13 cellular contexts compared by ENCODE assay signal in the genomic region with DNA sequence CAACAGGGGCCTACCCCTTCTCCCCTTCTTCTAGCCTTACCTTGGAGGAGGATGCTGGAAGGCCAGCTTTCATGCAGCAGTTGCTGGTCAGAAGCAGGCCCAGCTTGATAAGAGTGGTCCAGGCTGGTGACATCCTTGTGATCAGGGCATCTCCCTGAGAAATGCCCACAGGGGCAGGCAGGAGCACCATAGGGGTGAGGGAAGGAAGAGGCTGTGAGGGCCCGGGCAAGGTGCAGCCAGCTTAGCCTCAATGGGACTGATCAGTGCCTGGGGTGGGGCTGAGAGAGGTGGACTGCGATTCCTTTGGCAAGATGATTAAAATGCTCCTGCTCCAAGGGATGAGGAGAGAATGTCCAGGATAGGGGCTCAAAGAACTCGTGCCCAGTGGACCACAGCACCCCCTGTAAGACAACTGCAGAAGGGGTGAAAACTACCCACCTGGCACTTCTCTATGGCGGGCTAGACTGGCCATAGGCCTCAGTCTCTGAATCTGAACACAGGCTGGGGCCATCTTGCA. TPM values are rescaled to one million over a fixed set of nuclear protein-coding genes. Genes with fewer than 3 reads are reported as not detected.
DNase-seq lines count a peak whose midpoint lies in the region; ATAC-seq and TF ChIP-seq lines count a peak whose summit lies in the region.
"Had no signal": no experiment of that assay in that cellular context is flagged by ENCODE, and none has a peak within 500 bp of the region (broad histone marks: within the 10 kb centered on the region; RNA-seq: fewer than 3 reads in every experiment).

No MANE protein-coding gene starts in this region.

- BruUV-seq in PC-3 (replicated peaks; lab: Mats Ljungman, UMichigan): no TSS peak

- no peak for ATAC-seq in activated naive CD4-positive, alpha-beta T cell treated with anti-CD3 and anti-CD28 coated beads, Interleukin-2, amount 50 U/mL, for 72 hours
- peak; percentile 1 for ATAC-seq in activated CD8-positive, alpha-beta T cell treated with anti-CD3 and anti-CD28 coated beads, Interleukin-2, amount 10 ng/mL, durations not matched to agents 7 days and 5 days
- ATAC-seq in stimulated activated naive B cell treated with anti-CD40 and anti-IgM and Interleukin-4, amounts not matched to agents 10 μg/mL and 1 μg/mL and 100 μg/mL, for 72 hours (replicated peaks): no peak
- no peak for ATAC-seq in PC-3
- ATAC-seq: activated CD4-positive, alpha-beta T cell treated with anti-CD3 and anti-CD28 coated beads for 36 hours had no signal

- H3K36me3 ChIP-seq in muscle layer of colon (ENCODE audit: insufficient read depth, low read length): peaks cover 45% of the 10 kb centered on the region
- peaks cover 30% of the 10 kb centered on the region for H3K36me3 ChIP-seq in PC-3 (ENCODE audit: low read depth, low read length)

- H3K36me3 Mint-ChIP-seq in activated naive CD4-positive, alpha-beta T cell treated with anti-CD3 and anti-CD28 coated beads, Interleukin-2, amount 50 U/mL, for 72 hours: peaks cover 29 to 32% of the 10 kb centered on the region in 2 donors
- H3K36me3 Mint-ChIP-seq in activated naive CD4-positive, alpha-beta T cell treated with anti-CD3 and anti-CD28 coated beads for 36 hours (ENCODE audit: low read depth): peaks cover 33% of the 10 kb centered on the region
- peaks cover 39% of the 10 kb centered on the region for H3K36me3 Mint-ChIP-seq in activated CD8-positive, alpha-beta T cell treated with anti-CD3 and anti-CD28 coated beads, Interleukin-2, amount 10 ng/mL, durations not matched to agents 7 days and 5 days (ENCODE audit: low read depth)
- peaks cover 33 to 47% of the 10 kb centered on the region in 2 donors for H3K36me3 Mint-ChIP-seq in stimulated activated naive B cell treated with anti-CD40 and anti-IgM and Interleukin-4, amounts not matched to agents 10 μg/mL and 1 μg/mL and 100 μg/mL, for 72 hours

- H3K9ac ChIP-seq in muscle layer of colon (ENCODE audit: low read length) (no peak overlapping the region), PC-3 (ENCODE audit: low read length) (no peak overlapping the region)

- peak overlapping the region; percentile 32 for H3K27ac ChIP-seq in muscle layer of colon (ENCODE audit: low read depth, low read length)
- H3K27ac ChIP-seq in PC-3 (ENCODE audit: low read length): no peak overlapping the region

- no peaks in the 10 kb centered on the region for H3K9me3 ChIP-seq in muscle layer of colon (ENCODE audit: low read length)
- H3K9me3 ChIP-seq in PC-3 (ENCODE audit: low read length): no peaks in the 10 kb centered on the region

- no peak overlapping the region for H3K4me3 ChIP-seq in muscle layer of colon (ENCODE audit: low read depth in 1 of 2, low read length in 2 of 2)
- H3K4me3 ChIP-seq in PC-3 (ENCODE audit: low read length): no peak overlapping the region

- no peak overlapping the region for H2AFZ ChIP-seq in PC-3 (ENCODE audit: low read length)

- peaks cover under 1% of the 10 kb centered on the region for H3K27me3 Mint-ChIP-seq in activated naive CD4-positive, alpha-beta T cell treated with anti-CD3 and anti-CD28 coated beads for 36 hours (ENCODE audit: low read depth)
- peaks cover under 1% of the 10 kb centered on the region for H3K27me3 Mint-ChIP-seq in activated CD8-positive, alpha-beta T cell treated with anti-CD3 and anti-CD28 coated beads, Interleukin-2, amount 10 ng/mL, durations not matched to agents 7 days and 5 days (ENCODE audit: low read depth)
- H3K27me3 Mint-ChIP-seq in stimulated activated naive B cell treated with anti-CD40 and anti-IgM and Interleukin-4, amounts not matched to agents 10 μg/mL and 1 μg/mL and 100 μg/mL, for 72 hours: peaks cover 1 to 2% of the 10 kb centered on the region in 2 donors

- H3K27ac Mint-ChIP-seq in activated naive CD4-positive, alpha-beta T cell treated with anti-CD3 and anti-CD28 coated beads, Interleukin-2, amount 50 U/mL, for 72 hours: peak overlapping the region; percentile 1 to 99
- no peak overlapping the region for H3K27ac Mint-ChIP-seq in activated naive CD4-positive, alpha-beta T cell treated with anti-CD3 and anti-CD28 coated beads for 36 hours
- H3K27ac Mint-ChIP-seq in activated CD8-positive, alpha-beta T cell treated with anti-CD3 and anti-CD28 coated beads, Interleukin-2, amount 10 ng/mL, durations not matched to agents 7 days and 5 days: no peak overlapping the region
- peak overlapping the region; percentile 91 for H3K27ac Mint-ChIP-seq in stimulated activated naive B cell treated with anti-CD40 and anti-IgM and Interleukin-4, amounts not matched to agents 10 μg/mL and 1 μg/mL and 100 μg/mL, for 72 hours

- peaks cover 30% of the 10 kb centered on the region for H3K79me2 ChIP-seq in PC-3 (ENCODE audit: low read length)

- POLR2A ChIA-PET in activated CD8-positive, alpha-beta T cell treated with anti-CD3 and anti-CD28 coated beads, Interleukin-2, amount 10 ng/mL, durations not matched to agents 7 days and 5 days (lab: Charles Lee): interaction anchor here (1.0 to 9.4 kb wide), 8 partner anchors 11 to 107 kb away, joined by 3 to 205 read pairs (median 8); partner anchors contain the start of genes GALK1, RECQL5, SAP30BP and TRIM47
- POLR2A ChIA-PET in PC-3 (lab: Charles Lee; ENCODE audit: unreplicated experiment): interaction anchor here (0.5 to 0.6 kb wide), 3 partner anchors 17 to 109 kb away, joined by 3 to 5 read pairs (median 5); no protein-coding TSS in a partner anchor

- H3K9me2 ChIP-seq in PC-3 (replicated peaks; ENCODE audit: low read length): no peaks in the 10 kb centered on the region

- DNase-seq in activated naive CD4-positive, alpha-beta T cell treated with anti-CD3 and anti-CD28 coated beads, Interleukin-2, amount 50 U/mL, for 72 hours (ENCODE audit: low spot score in 2 of 2): peak in 1 of 2 donors; percentile 57
- DNase-seq in activated naive CD4-positive, alpha-beta T cell treated with anti-CD3 and anti-CD28 coated beads for 36 hours: no peak
- DNase-seq in activated CD8-positive, alpha-beta T cell treated with anti-CD3 and anti-CD28 coated beads, Interleukin-2, amount 10 ng/mL, durations not matched to agents 7 days and 5 days: no peak
- no peak for DNase-seq in stimulated activated naive B cell treated with anti-CD40 and anti-IgM and Interleukin-4, amounts not matched to agents 10 μg/mL and 1 μg/mL and 100 μg/mL, for 72 hours
- DNase-seq in NCI-H345 (lab: John Stamatoyannopoulos, UW): no peak
- no peak for DNase-seq in COLO668 (lab: John Stamatoyannopoulos, UW; ENCODE audit: unreplicated experiment)
- DNase-seq in PC-3: no peak
- DNase-seq: effector CD4-positive, alpha-beta T cell; Kasumi-1; NCI-H2081; nucleus accumbens had no signal

- no peaks in the 10 kb centered on the region for H3K9me3 Mint-ChIP-seq in activated naive CD4-positive, alpha-beta T cell treated with anti-CD3 and anti-CD28 coated beads, Interleukin-2, amount 50 U/mL, for 72 hours
- H3K9me3 Mint-ChIP-seq in activated naive CD4-positive, alpha-beta T cell treated with anti-CD3 and anti-CD28 coated beads for 36 hours: no peaks in the 10 kb centered on the region
- H3K9me3 Mint-ChIP-seq in activated CD8-positive, alpha-beta T cell treated with anti-CD3 and anti-CD28 coated beads, Interleukin-2, amount 10 ng/mL, durations not matched to agents 7 days and 5 days (ENCODE audit: insufficient read depth): no peaks in the 10 kb centered on the region
- H3K9me3 Mint-ChIP-seq in stimulated activated naive B cell treated with anti-CD40 and anti-IgM and Interleukin-4, amounts not matched to agents 10 μg/mL and 1 μg/mL and 100 μg/mL, for 72 hours: no peaks in the 10 kb centered on the region

- no peak for TF ChIP-seq CTCF in PC-3 (conservative IDR thresholded peaks at IDR 0.05; ENCODE audit: low read depth, low read length)

- intact Hi-C loops in activated naive CD4-positive, alpha-beta T cell treated with anti-CD3 and anti-CD28 coated beads for 36 hours (cut with micrococcal nuclease): no loop called here
- intact Hi-C loops in PC-3 (cut with micrococcal nuclease): loop anchor here (5.0 kb wide), 1 partner anchor 73 kb away; no protein-coding TSS in a partner anchor

- peaks cover 16% of the 10 kb centered on the region for H3F3A ChIP-seq in PC-3 (ENCODE audit: low read length, unreplicated experiment)

- H3K4me3 Mint-ChIP-seq in activated naive CD4-positive, alpha-beta T cell treated with anti-CD3 and anti-CD28 coated beads for 36 hours: no peak overlapping the region
- no peak overlapping the region for H3K4me3 Mint-ChIP-seq in activated CD8-positive, alpha-beta T cell treated with anti-CD3 and anti-CD28 coated beads, Interleukin-2, amount 10 ng/mL, durations not matched to agents 7 days and 5 days
- H3K4me3 Mint-ChIP-seq in stimulated activated naive B cell treated with anti-CD40 and anti-IgM and Interleukin-4, amounts not matched to agents 10 μg/mL and 1 μg/mL and 100 μg/mL, for 72 hours: peak overlapping the region in 1 of 2 donors; percentile 29

- H3K4me1 ChIP-seq in muscle layer of colon (ENCODE audit: insufficient read depth, low read length) (peaks cover 28% of the 10 kb centered on the region), PC-3 (ENCODE audit: insufficient read depth, low read length) (peaks cover 20% of the 10 kb centered on the region)

- H3K4me2 ChIP-seq in PC-3 (ENCODE audit: low read length): no peak overlapping the region

- peaks cover 31% of the 10 kb centered on the region for H4K20me1 ChIP-seq in PC-3 (ENCODE audit: low read length)

- CTCF ChIA-PET in activated naive CD4-positive, alpha-beta T cell treated with anti-CD3 and anti-CD28 coated beads for 36 hours (lab: Charles Lee): interaction anchor here (0.5 to 5.7 kb wide), 4 partner anchors 10 to 153 kb away, joined by 3 to 30 read pairs (median 10); partner anchors contain the start of gene GALK1
- CTCF ChIA-PET in activated CD8-positive, alpha-beta T cell treated with anti-CD3 and anti-CD28 coated beads, Interleukin-2, amount 10 ng/mL, durations not matched to agents 7 days and 5 days (lab: Charles Lee): interaction anchor here (0.9 to 5.1 kb wide), 5 partner anchors 9 to 21 kb away, joined by 3 to 22 read pairs (median 5); partner anchors contain the start of gene GALK1
- CTCF ChIA-PET in PC-3 (lab: Charles Lee): interaction anchor here (0.6 to 1.2 kb wide), 4 partner anchors 11 to 122 kb away, joined by 3 to 6 read pairs (median 3); partner anchors contain the start of gene TRIM65

- H3K4me1 Mint-ChIP-seq in activated naive CD4-positive, alpha-beta T cell treated with anti-CD3 and anti-CD28 coated beads for 36 hours (ENCODE audit: low read depth): peaks cover 28% of the 10 kb centered on the region
- H3K4me1 Mint-ChIP-seq in activated CD8-positive, alpha-beta T cell treated with anti-CD3 and anti-CD28 coated beads, Interleukin-2, amount 10 ng/mL, durations not matched to agents 7 days and 5 days (ENCODE audit: low read depth): peaks cover 25% of the 10 kb centered on the region
- peaks cover 22 to 51% of the 10 kb centered on the region in 2 donors for H3K4me1 Mint-ChIP-seq in stimulated activated naive B cell treated with anti-CD40 and anti-IgM and Interleukin-4, amounts not matched to agents 10 μg/mL and 1 μg/mL and 100 μg/mL, for 72 hours

- H3K27me3 ChIP-seq in muscle layer of colon (ENCODE audit: control insufficient read depth in 1 of 2, insufficient read depth in 2 of 2, low read length in 2 of 2) (no peaks in the 10 kb centered on the region), PC-3 (ENCODE audit: low read length) (no peaks in the 10 kb centered on the region)

RNA-seq across cellular contexts. Expression of gene GALK1, which starts 9.5 kb away (rescaled TPM):
- total RNA-seq in activated naive CD4-positive, alpha-beta T cell treated with anti-CD3 and anti-CD28 coated beads, Interleukin-2, amount 50 U/mL, for 72 hours: 10 to 100 TPM; 54.7 to 74.8 TPM
- 10 to 100 TPM; 48.7 to 50.2 TPM for total RNA-seq in activated naive CD4-positive, alpha-beta T cell treated with anti-CD3 and anti-CD28 coated beads for 36 hours
- total RNA-seq in activated CD8-positive, alpha-beta T cell treated with anti-CD3 and anti-CD28 coated beads, Interleukin-2, amount 10 ng/mL, durations not matched to agents 7 days and 5 days: 10 to 100 TPM; 52.2 to 56.9 TPM
- total RNA-seq in PC-3 (2014; rRNA removed): 64.9 and 75.0 TPM in 2 replicates

RNA-seq across cellular contexts. Expression of gene UNK, which starts 10.1 kb away (rescaled TPM):
- total RNA-seq in activated naive CD4-positive, alpha-beta T cell treated with anti-CD3 and anti-CD28 coated beads, Interleukin-2, amount 50 U/mL, for 72 hours: 10 to 100 TPM; 15.3 to 29.3 TPM
- total RNA-seq in activated naive CD4-positive, alpha-beta T cell treated with anti-CD3 and anti-CD28 coated beads for 36 hours: 10 to 100 TPM; 19.1 to 21.4 TPM
- 10 to 100 TPM; 30.2 to 31.0 TPM for total RNA-seq in activated CD8-positive, alpha-beta T cell treated with anti-CD3 and anti-CD28 coated beads, Interleukin-2, amount 10 ng/mL, durations not matched to agents 7 days and 5 days
- 21.8 and 22.9 TPM in 2 replicates for total RNA-seq in PC-3 (2014; rRNA removed)

RNA-seq across cellular contexts. Expression of gene ITGB4, which starts 53.3 kb away (rescaled TPM):
- 1 to 10 TPM in 1 of 2 donors, under 1 TPM in 1; 0.76 to 1.1 TPM for total RNA-seq in activated naive CD4-positive, alpha-beta T cell treated with anti-CD3 and anti-CD28 coated beads, Interleukin-2, amount 50 U/mL, for 72 hours
- total RNA-seq in activated naive CD4-positive, alpha-beta T cell treated with anti-CD3 and anti-CD28 coated beads for 36 hours: 1 to 10 TPM in 1 of 2 experiments, under 1 TPM in 1; 0.83 to 1.0 TPM
- total RNA-seq in activated CD8-positive, alpha-beta T cell treated with anti-CD3 and anti-CD28 coated beads, Interleukin-2, amount 10 ng/mL, durations not matched to agents 7 days and 5 days: 1 to 10 TPM in 1 of 2 experiments, under 1 TPM in 1; 0.89 to 2.0 TPM
- 273 and 362 TPM in 2 replicates for total RNA-seq in PC-3 (2014; rRNA removed)

Comparison
In these comparisons a context has a peak if more than half of its experiments do, and no peak if none do; other contexts are left out.
1. H3K27ac Mint-ChIP-seq: peak in activated naive CD4-positive, alpha-beta T cell treated with anti-CD3 and anti-CD28 coated beads, Interleukin-2, amount 50 U/mL, for 72 hours (2 of 2) and stimulated activated naive B cell treated with anti-CD40 and anti-IgM and Interleukin-4, amounts not matched to agents 10 μg/mL and 1 μg/mL and 100 μg/mL, for 72 hours (single experiment); none in activated naive CD4-positive, alpha-beta T cell treated with anti-CD3 and anti-CD28 coated beads for 36 hours (single experiment) and activated CD8-positive, alpha-beta T cell treated with anti-CD3 and anti-CD28 coated beads, Interleukin-2, amount 10 ng/mL, durations not matched to agents 7 days and 5 days (single experiment).
2. RNA of gene ITGB4, which starts 53.3 kb away (total RNA-seq): 273 to 362 TPM in PC-3; 0.89 to 2.0 TPM in activated CD8-positive, alpha-beta T cell treated with anti-CD3 and anti-CD28 coated beads, Interleukin-2, amount 10 ng/mL, durations not matched to agents 7 days and 5 days, 0.76 to 1.1 TPM in activated naive CD4-positive, alpha-beta T cell treated with anti-CD3 and anti-CD28 coated beads, Interleukin-2, amount 50 U/mL, for 72 hours and 0.83 to 1.0 TPM in activated naive CD4-positive, alpha-beta T cell treated with anti-CD3 and anti-CD28 coated beads for 36 hours; every median in the first group is over 10 times any median in the second.